In genomic region chr7:30478349-30479228, GRCh38 we compare ENCODE assay signal across 8 cellular contexts. TPM values are rescaled to one million over a fixed set of nuclear protein-coding genes. Genes with fewer than 3 reads are reported as not detected.
DNase-seq lines count a peak whose midpoint lies in the region; ATAC-seq and TF ChIP-seq lines count a peak whose summit lies in the region.

A gene with protein sequence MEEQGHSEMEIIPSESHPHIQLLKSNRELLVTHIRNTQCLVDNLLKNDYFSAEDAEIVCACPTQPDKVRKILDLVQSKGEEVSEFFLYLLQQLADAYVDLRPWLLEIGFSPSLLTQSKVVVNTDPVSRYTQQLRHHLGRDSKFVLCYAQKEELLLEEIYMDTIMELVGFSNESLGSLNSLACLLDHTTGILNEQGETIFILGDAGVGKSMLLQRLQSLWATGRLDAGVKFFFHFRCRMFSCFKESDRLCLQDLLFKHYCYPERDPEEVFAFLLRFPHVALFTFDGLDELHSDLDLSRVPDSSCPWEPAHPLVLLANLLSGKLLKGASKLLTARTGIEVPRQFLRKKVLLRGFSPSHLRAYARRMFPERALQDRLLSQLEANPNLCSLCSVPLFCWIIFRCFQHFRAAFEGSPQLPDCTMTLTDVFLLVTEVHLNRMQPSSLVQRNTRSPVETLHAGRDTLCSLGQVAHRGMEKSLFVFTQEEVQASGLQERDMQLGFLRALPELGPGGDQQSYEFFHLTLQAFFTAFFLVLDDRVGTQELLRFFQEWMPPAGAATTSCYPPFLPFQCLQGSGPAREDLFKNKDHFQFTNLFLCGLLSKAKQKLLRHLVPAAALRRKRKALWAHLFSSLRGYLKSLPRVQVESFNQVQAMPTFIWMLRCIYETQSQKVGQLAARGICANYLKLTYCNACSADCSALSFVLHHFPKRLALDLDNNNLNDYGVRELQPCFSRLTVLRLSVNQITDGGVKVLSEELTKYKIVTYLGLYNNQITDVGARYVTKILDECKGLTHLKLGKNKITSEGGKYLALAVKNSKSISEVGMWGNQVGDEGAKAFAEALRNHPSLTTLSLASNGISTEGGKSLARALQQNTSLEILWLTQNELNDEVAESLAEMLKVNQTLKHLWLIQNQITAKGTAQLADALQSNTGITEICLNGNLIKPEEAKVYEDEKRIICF (minus strand): TSS chr7:30478784. CDS start chr7:30456921, 21,863 bp downstream.

- H3K27me3 ChIP-seq in OCI-LY3 (ENCODE audit: low read depth, low read length) (no peaks in the 10 kb centered on the region), mucosa of rectum (ENCODE audit: control insufficient read depth in 2 of 2, insufficient read depth in 2 of 2, low read length in 2 of 2) (no peaks in the 10 kb centered on the region)

- H3K27ac ChIP-seq in OCI-LY3 (ENCODE audit: low read length) (no peak within 1 kb of the TSS), mucosa of rectum (ENCODE audit: low read depth in 2 of 2, low read length in 2 of 2) (peak within 1 kb of the TSS; percentile 92 to 96)

- no peaks in the 10 kb centered on the region for H3K9me3 ChIP-seq in OCI-LY3 (ENCODE audit: insufficient read depth, low read length)
- no peaks in the 10 kb centered on the region for H3K9me3 ChIP-seq in mucosa of rectum (ENCODE audit: control insufficient read depth in 2 of 2, low read length in 2 of 2)

- H3K36me3 ChIP-seq in OCI-LY3 (replicated peaks; ENCODE audit: low read depth, low read length) (no peaks in the 10 kb centered on the region), mucosa of rectum (ENCODE audit: control insufficient read depth in 2 of 2, insufficient read depth in 2 of 2, low read length in 2 of 2) (no peaks in the 10 kb centered on the region)

- H3K4me2 ChIP-seq in OCI-LY3 (ENCODE audit: low read length): peak within 1 kb of the TSS; percentile 99

- no peaks in the 10 kb centered on the region for H4K20me1 ChIP-seq in OCI-LY3 (ENCODE audit: insufficient read depth, low read length)

- H3K4me1 ChIP-seq in OCI-LY3 (ENCODE audit: low read length): peaks cover 12% of the 10 kb centered on the region; the same call in 1 of the 2 replicates
- peaks cover 24 to 25% of the 10 kb centered on the region in 2 donors for H3K4me1 ChIP-seq in mucosa of rectum (ENCODE audit: control insufficient read depth in 2 of 2, insufficient read depth in 2 of 2, low read length in 2 of 2)

- DNase-seq in CMK (ENCODE audit: low read depth): peak; percentile 15
- peak; percentile 73 for DNase-seq in HK-2 (ENCODE audit: unreplicated experiment)
- DNase-seq in activated T-cell treated with anti-CD3 and anti-CD28 coated beads for 48 hours (ENCODE audit: low read depth): peak; percentile 73
- DNase-seq in epithelial cell of proximal tubule (ENCODE audit: low read depth): no peak
- DNase-seq in stimulated activated CD8-positive, alpha-beta memory T cell treated with anti-CD3 and anti-CD28 coated beads, Interleukin-4, amount 100 ng/mL, for 4 hours (ENCODE audit: low read depth in 2 of 2, low spot score in 1 of 2): peak; percentile 23 to 27

- peak within 1 kb of the TSS; percentile 73 for H3K9ac ChIP-seq in OCI-LY3 (ENCODE audit: low read length)
- peak within 1 kb of the TSS; percentile 82 to 85 for H3K9ac ChIP-seq in mucosa of rectum (ENCODE audit: low read depth in 1 of 2, low read length in 2 of 2)

- peak within 1 kb of the TSS; percentile 95 for H3K4me3 ChIP-seq in OCI-LY3 (ENCODE audit: low read length)
- peak within 1 kb of the TSS; percentile 76 for H3K4me3 ChIP-seq in epithelial cell of proximal tubule (ENCODE audit: low read depth, low read length)
- H3K4me3 ChIP-seq in mucosa of rectum (ENCODE audit: low read length in 2 of 2): peak within 1 kb of the TSS; percentile 73 to 91

- TF ChIP-seq CTCF in OCI-LY3 (IDR thresholded peaks at IDR 0.05; ENCODE audit: low read depth, low read length) (no peak), epithelial cell of proximal tubule (conservative IDR thresholded peaks at IDR 0.05; ENCODE audit: low read depth, low read length) (no peak)

- peak; percentile 91 for ATAC-seq in GM19452 (IDR thresholded peaks at IDR 0.05; ENCODE audit: unreplicated experiment)

- H2AFZ ChIP-seq in OCI-LY3 (ENCODE audit: low read depth, low read length): peak within 1 kb of the TSS; percentile 93

- H3K79me2 ChIP-seq in OCI-LY3 (ENCODE audit: low read length): no peaks in the 10 kb centered on the region

RNA-seq across cellular contexts. Expression of the gene that starts here (rescaled TPM):
- 5.1 and 5.8 TPM in 2 replicates for total RNA-seq in epithelial cell of proximal tubule
